8 cellular contexts compared by ENCODE assay signal in the genomic region with DNA sequence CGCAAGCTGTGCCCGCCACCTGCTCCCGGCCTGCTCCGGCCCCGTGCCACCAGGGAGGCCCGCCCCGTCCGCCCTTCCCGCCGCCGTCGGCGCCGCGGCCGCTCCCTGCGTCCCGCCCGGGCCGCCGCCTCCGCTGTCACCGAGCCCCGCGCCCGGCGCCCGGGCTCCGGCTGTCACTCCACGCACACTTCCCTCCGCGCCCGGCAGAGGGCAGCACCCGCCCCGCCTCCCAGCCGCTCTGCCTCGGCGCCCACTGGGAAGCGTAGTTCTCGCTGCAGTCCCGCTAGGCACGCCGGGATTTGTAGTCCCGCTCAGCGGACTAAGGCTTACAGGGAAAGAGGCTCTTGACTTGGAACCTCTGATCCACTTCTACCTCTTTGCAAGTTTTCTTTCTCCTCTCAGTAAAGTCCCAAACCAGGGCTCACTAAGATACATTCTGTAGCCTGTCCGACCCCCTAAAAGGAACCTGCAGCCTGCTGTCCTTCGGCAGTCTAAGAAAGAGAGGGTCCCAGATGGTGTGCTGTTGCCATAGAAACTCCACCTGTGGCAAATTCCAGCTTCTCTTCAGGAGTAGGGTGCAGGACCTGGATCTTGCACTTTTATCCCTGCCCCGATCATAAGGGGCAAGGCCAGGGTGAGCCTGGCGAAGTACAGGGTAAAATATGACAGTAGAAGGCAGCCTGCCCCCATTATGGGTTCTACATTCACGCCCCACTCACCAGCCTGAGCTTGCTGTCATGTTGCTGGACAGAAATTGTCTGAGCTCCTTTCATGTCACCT. TPM values are rescaled to one million over a fixed set of nuclear protein-coding genes. Genes with fewer than 3 reads are reported as not detected.
DNase-seq lines count a peak whose midpoint lies in the region; ATAC-seq and TF ChIP-seq lines count a peak whose summit lies in the region.

A gene (minus strand): TSS at position 182 of the 780 bp plus-strand sequence. CDS start 44,395 bp downstream, outside the sequence.

- TF ChIP-seq CTCF in fibroblast of the aortic adventitia (IDR thresholded peaks at IDR 0.05; ENCODE audit: insufficient read depth, low read length) (peak; percentile 84), nephron progenitor cell (IDR thresholded peaks at IDR 0.05) (peak; percentile 78)

- peak within 1 kb of the TSS; percentile 82 for H2AFZ ChIP-seq in GM23248

- H4K20me1 ChIP-seq in GM23248 (ENCODE audit: insufficient read depth): no peaks in the 10 kb centered on the region

- H3K36me3 ChIP-seq in GM23248 (ENCODE audit: low read depth): no peaks in the 10 kb centered on the region

- ATAC-seq in stimulated activated naive CD8-positive, alpha-beta T cell treated with anti-CD3 and anti-CD28 coated beads, Interleukin-15, amount 100 ng/mL, for 72 hours: peak; percentile 54

- no peaks in the 10 kb centered on the region for H3K36me3 Mint-ChIP-seq in nephron progenitor cell (ENCODE audit: low read depth)

- peaks cover 7% of the 10 kb centered on the region; the same call in 1 of the 2 replicates for H3K79me2 ChIP-seq in GM23248 (ENCODE audit: insufficient read depth)

- H3K4me1 Mint-ChIP-seq in nephron progenitor cell: peaks cover 26% of the 10 kb centered on the region
- peaks cover 36% of the 10 kb centered on the region for H3K4me1 Mint-ChIP-seq in stimulated activated naive CD8-positive, alpha-beta T cell treated with anti-CD3 and anti-CD28 coated beads, Interleukin-15, amount 100 ng/mL, for 72 hours

- H3K4me3 Mint-ChIP-seq in nephron progenitor cell: peak within 1 kb of the TSS; percentile 70
- H3K4me3 Mint-ChIP-seq in stimulated activated naive CD8-positive, alpha-beta T cell treated with anti-CD3 and anti-CD28 coated beads, Interleukin-15, amount 100 ng/mL, for 72 hours: peak within 1 kb of the TSS; percentile 81 to 85

- H3K27ac Mint-ChIP-seq in nephron progenitor cell: no peak within 1 kb of the TSS
- peak within 1 kb of the TSS in 1 of 2 donors; percentile 34 for H3K27ac Mint-ChIP-seq in stimulated activated naive CD8-positive, alpha-beta T cell treated with anti-CD3 and anti-CD28 coated beads, Interleukin-15, amount 100 ng/mL, for 72 hours

- H3K27me3 ChIP-seq in GM23248 (replicated peaks; ENCODE audit: insufficient read depth): no peaks in the 10 kb centered on the region

- WGBS in GM23248 (ENCODE audit: low coverage in 1 of 2, low lambda C conversion rate in 2 of 2, missing lambda C conversion rate in 2 of 2), 2 experiments: 7 to 8% methylated on average over 18 to 26 of the region's 50 CpGs

- H3K9me2 ChIP-seq in GM23248 (ENCODE audit: insufficient read depth): no peaks in the 10 kb centered on the region

- in situ Hi-C loops in GM23248 (cut with MboI): no loop called here

- H3K4me3 ChIP-seq in GM23248 (peak within 1 kb of the TSS; percentile 77), fibroblast of the aortic adventitia (ENCODE audit: low read depth, low read length) (peak within 1 kb of the TSS; percentile 75)

- H3K9me3 Mint-ChIP-seq in nephron progenitor cell: no peaks in the 10 kb centered on the region
- H3K9me3 Mint-ChIP-seq in stimulated activated naive CD8-positive, alpha-beta T cell treated with anti-CD3 and anti-CD28 coated beads, Interleukin-15, amount 100 ng/mL, for 72 hours: no peaks in the 10 kb centered on the region

- H3K9ac ChIP-seq in GM23248: peak within 1 kb of the TSS; percentile 70

- peak within 1 kb of the TSS; percentile 51; the same call in 1 of the 2 replicates for H3K27ac ChIP-seq in GM23248

- H3K27me3 Mint-ChIP-seq in nephron progenitor cell (ENCODE audit: low read depth, poor library complexity): peaks cover 10% of the 10 kb centered on the region
- H3K27me3 Mint-ChIP-seq in stimulated activated naive CD8-positive, alpha-beta T cell treated with anti-CD3 and anti-CD28 coated beads, Interleukin-15, amount 100 ng/mL, for 72 hours: no peaks in the 10 kb centered on the region

- H3K4me1 ChIP-seq in GM23248 (ENCODE audit: insufficient read depth): peaks cover 12% of the 10 kb centered on the region

- no peaks in the 10 kb centered on the region for H3K9me3 ChIP-seq in GM23248 (ENCODE audit: low read depth)

- peak within 1 kb of the TSS; percentile 67 for H3K4me2 ChIP-seq in GM23248 (ENCODE audit: unreplicated experiment)

- DNase-seq in Daoy (ENCODE audit: low read depth) (peak; percentile 95), GM23248 (peak; percentile 96), LHCN-M2 (ENCODE audit: low read depth) (peak; percentile 83), RPMI8226 (peak; percentile 93), fibroblast of the aortic adventitia (ENCODE audit: low read depth) (peak; percentile 89), nephron progenitor cell (peak; percentile 98)
- peak; percentile 89 for DNase-seq in activated effector memory CD4-positive, alpha-beta T cell treated with Interleukin-2 at 50 U/mL for 16 hours
- peak; percentile 94 to 97 for DNase-seq in stimulated activated naive CD8-positive, alpha-beta T cell treated with anti-CD3 and anti-CD28 coated beads, Interleukin-15, amount 100 ng/mL, for 72 hours

- H3F3A ChIP-seq in GM23248 (ENCODE audit: insufficient read depth): 0 out of 2 replicates have a peak, but pooled peaks cover 4% of the 10 kb centered on the region

RNA-seq across cellular contexts. Expression of the gene that starts here (rescaled TPM):
- 4.0 and 8.1 TPM in 2 replicates for total RNA-seq in Daoy (2014; rRNA removed; shearing (Covaris generic))
- total RNA-seq in GM23248 (2014; rRNA removed; shearing (Covaris generic)): 5.7 and 10.0 TPM in 2 replicates
- polyA plus RNA-seq in GM23248 (2016; fragmentation: Nextera tagmentation; extraction: Ambion mirVana): 5.5 and 6.4 TPM in 2 replicates
- 2.4 and 3.6 TPM in 2 replicates for total RNA-seq in LHCN-M2 (2014; rRNA removed)
- polyA plus RNA-seq in LHCN-M2 (2012): 3.1 TPM
- 5.1 and 6.8 TPM in 2 replicates for total RNA-seq in fibroblast of the aortic adventitia (ENCODE audit: low replicate concordance)

Comparison
In these comparisons a context has a peak if more than half of its experiments do, and no peak if none do; other contexts are left out.
1. Peak in every context shown above with its lines: DNase-seq, ATAC-seq, H3K4me3 ChIP-seq and H3K27ac ChIP-seq.